ENCODE assay signal across 18 cellular contexts in genomic region chr3:172560026-172560425, GRCh38. TPM values are rescaled to one million over a fixed set of nuclear protein-coding genes. Genes with fewer than 3 reads are reported as not detected.
DNase-seq lines count a peak whose midpoint lies in the region; ATAC-seq and TF ChIP-seq lines count a peak whose summit lies in the region.
"Had no signal": no experiment of that assay in that cellular context is flagged by ENCODE, and none has a peak within 500 bp of the region (broad histone marks: within the 10 kb centered on the region; RNA-seq: fewer than 3 reads in every experiment).

No MANE protein-coding gene starts in this region.

- WGBS in upper lobe of left lung, 2 donors: 77 to 90% methylated on average over 4 of the region's 4 CpGs

- no peaks in the 10 kb centered on the region for H3K27me3 ChIP-seq in upper lobe of left lung
- H3K27me3 ChIP-seq: SJCRH30 had no signal

- H3K27ac ChIP-seq in upper lobe of left lung: peak overlapping the region in 3 of 4 donors; percentile 4 to 40 (median 29)
- H3K27ac ChIP-seq: 22Rv1, C4-2B, SJCRH30 had no signal

- no peak for TF ChIP-seq POLR2A in upper lobe of left lung (IDR thresholded peaks at IDR 0.05)

- H3K9me3 Mint-ChIP-seq in mesothelial cell of epicardium: no peaks in the 10 kb centered on the region
- H3K9me3 Mint-ChIP-seq: H9, IgD-negative memory B cell had no signal

- no peaks in the 10 kb centered on the region for H3K36me3 ChIP-seq in upper lobe of left lung
- H3K36me3 ChIP-seq: SJCRH30 had no signal

- H3K4me1 ChIP-seq in upper lobe of left lung: peaks cover 41 to 52% (median 50%) of the 10 kb centered on the region in 4 donors
- H3K4me1 ChIP-seq: SJCRH30 had no signal

- H3K4me1 Mint-ChIP-seq in mesothelial cell of epicardium: peaks cover 36% of the 10 kb centered on the region

- no peaks in the 10 kb centered on the region for H3K36me3 Mint-ChIP-seq in mesothelial cell of epicardium
- H3K36me3 Mint-ChIP-seq: IgD-negative memory B cell had no signal

- H3K27ac Mint-ChIP-seq in mesothelial cell of epicardium: no peak overlapping the region
- H3K27ac Mint-ChIP-seq: H9, IgD-negative memory B cell had no signal

- TF ChIP-seq EP300 in upper lobe of left lung (IDR thresholded peaks at IDR 0.05): no peak

- no peaks in the 10 kb centered on the region for H3K9me3 ChIP-seq in upper lobe of left lung
- H3K9me3 ChIP-seq: Caco-2, SJCRH30 had no signal

- H3K27me3 Mint-ChIP-seq in mesothelial cell of epicardium (ENCODE audit: low read depth): no peaks in the 10 kb centered on the region
- H3K27me3 Mint-ChIP-seq: IgD-negative memory B cell had no signal

- H3K4me3 ChIP-seq in fibroblast of the aortic adventitia (ENCODE audit: low read depth, low read length) (no peak overlapping the region), upper lobe of left lung (no peak overlapping the region)
- H3K4me3 ChIP-seq: SJCRH30 had no signal

- TF ChIP-seq CTCF in fibroblast of the aortic adventitia (IDR thresholded peaks at IDR 0.05; ENCODE audit: insufficient read depth, low read length) (no peak), upper lobe of left lung (IDR thresholded peaks at IDR 0.05) (no peak), mesothelial cell of epicardium (IDR thresholded peaks at IDR 0.05; ENCODE audit: unreplicated experiment) (no peak)

- peak; percentile 8 for DNase-seq in SIG-M5 treated with dmso at 0.1 percent for 504 hours (lab: John Stamatoyannopoulos, UW; ENCODE audit: unreplicated experiment)
- DNase-seq in SIG-M5 (lab: John Stamatoyannopoulos, UW): no peak
- DNase-seq in amniotic epithelial cell (ENCODE audit: low read depth): peak; percentile 36
- peak; percentile 13 for DNase-seq in fibroblast of the aortic adventitia (ENCODE audit: low read depth)
- no peak for DNase-seq in upper lobe of left lung
- DNase-seq in LoVo (ENCODE audit: low spot score): no peak
- DNase-seq in mesothelial cell of epicardium (ENCODE audit: low spot score in 2 of 2, unreplicated experiment in 2 of 2): no peak
- no peak for DNase-seq in hepatic stellate cell (ENCODE audit: low spot score)
- DNase-seq: Caco-2, DMS53, H9, NCI-H1048, NCI-H2107, NCI-H446, SJCRH30 had no signal

- H3K4me3 Mint-ChIP-seq in mesothelial cell of epicardium: no peak overlapping the region
- H3K4me3 Mint-ChIP-seq: H9 had no signal

- ATAC-seq in upper lobe of left lung (ENCODE audit: low FRiP score in 2 of 2): no peak

RNA-seq across cellular contexts. Expression of gene TNFSF10, which starts 36.8 kb away (rescaled TPM):
- total RNA-seq in fibroblast of the aortic adventitia (ENCODE audit: low replicate concordance): 1.1 and 5.0 TPM in 2 replicates
- 10 to 100 TPM; 41.0 to 95.2 (median 76.8) TPM for total RNA-seq in upper lobe of left lung
- total RNA-seq in mesothelial cell of epicardium: 1.2 to 2.3 TPM (median 1.7 TPM) in 3 replicates
- total RNA-seq: Caco-2, H9, SJCRH30 had no signal

Comparison
In these comparisons a context has a peak if more than half of its experiments do, and no peak if none do; other contexts are left out.
1. DNase-seq: peak in SIG-M5 treated with dmso at 0.1 percent for 504 hours (single experiment), amniotic epithelial cell (single experiment) and fibroblast of the aortic adventitia (single experiment); none in SIG-M5 (single experiment), upper lobe of left lung (0 of 2), LoVo (single experiment), mesothelial cell of epicardium (0 of 2) and hepatic stellate cell (single experiment).